Comparison of ENCODE assay signal across 20 cellular contexts in the genomic region with DNA sequence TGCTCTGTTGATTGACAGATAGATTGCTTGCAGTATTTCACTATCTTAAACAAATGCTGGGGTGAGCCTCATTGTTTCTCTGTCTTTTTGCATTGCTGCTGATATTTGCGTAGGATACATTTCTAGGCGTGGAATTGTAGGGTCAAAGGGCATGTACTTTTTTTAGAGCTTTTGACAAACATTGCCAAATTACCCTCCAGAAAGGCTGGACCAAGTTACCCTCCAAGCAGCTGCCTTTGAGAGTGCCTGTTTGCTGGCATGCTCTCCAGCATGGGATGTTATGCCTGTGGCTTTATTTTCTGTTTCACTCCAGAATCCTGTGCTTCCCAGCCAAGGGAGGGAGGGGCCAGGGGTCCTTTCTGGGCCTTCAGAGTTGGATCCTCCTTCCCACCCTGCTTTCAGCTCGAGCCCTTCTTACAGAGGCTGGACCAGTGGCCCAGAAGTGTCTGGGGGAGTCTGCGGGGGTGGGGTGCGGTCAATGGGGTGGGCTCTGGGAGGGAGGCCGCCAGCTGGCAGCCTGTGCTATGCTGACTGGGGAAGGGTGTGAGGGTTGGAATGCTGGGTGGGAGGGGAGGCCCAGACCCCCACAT.
"Had no signal": no experiment of that assay in that cellular context is flagged by ENCODE, and none has a peak within 500 bp of the region (broad histone marks: within the 10 kb centered on the region; RNA-seq: fewer than 3 reads in every experiment).

No MANE protein-coding gene starts in this region.

- H3K36me3 ChIP-seq: esophagus squamous epithelium, right atrium auricular region, upper lobe of left lung had no signal

- H3K4me3 Mint-ChIP-seq: activated B cell treated with CpG ODN at 0.5 μM for 24 hours; activated CD8-positive, alpha-beta T cell treated with anti-CD3 and anti-CD28 coated beads, Interleukin-2, amount 10 ng/mL, durations not matched to agents 7 days and 5 days; naive thymus-derived CD8-positive, alpha-beta T cell; T-helper 17 cell had no signal

- FAIRE-seq: small intestine had no signal

- H3K9me3 ChIP-seq: body of pancreas, esophagus squamous epithelium, right atrium auricular region, upper lobe of left lung had no signal

- H3K9me3 Mint-ChIP-seq: activated B cell treated with CpG ODN at 0.5 μM for 24 hours; activated naive CD4-positive, alpha-beta T cell treated with anti-CD3 and anti-CD28 coated beads, Interleukin-2, amount 50 U/mL, for 72 hours; naive thymus-derived CD8-positive, alpha-beta T cell had no signal

- H3K27me3 Mint-ChIP-seq: activated B cell treated with CpG ODN at 0.5 μM for 24 hours had no signal

- H3K36me3 Mint-ChIP-seq: activated naive CD4-positive, alpha-beta T cell treated with anti-CD3 and anti-CD28 coated beads, Interleukin-2, amount 50 U/mL, for 72 hours; naive thymus-derived CD8-positive, alpha-beta T cell had no signal

- H3K4me1 Mint-ChIP-seq: activated B cell treated with CpG ODN at 0.5 μM for 24 hours; naive thymus-derived CD8-positive, alpha-beta T cell had no signal

- H3K4me3 ChIP-seq: body of pancreas, esophagus squamous epithelium, right atrium auricular region, upper lobe of left lung had no signal

- H3K27ac Mint-ChIP-seq: activated B cell treated with CpG ODN at 0.5 μM for 24 hours; activated CD8-positive, alpha-beta T cell treated with anti-CD3 and anti-CD28 coated beads, Interleukin-2, amount 10 ng/mL, durations not matched to agents 7 days and 5 days; activated naive CD4-positive, alpha-beta T cell treated with anti-CD3 and anti-CD28 coated beads, Interleukin-2, amount 50 U/mL, for 72 hours; T-helper 17 cell had no signal

- DNase-seq: activated B cell treated with CpG ODN at 0.5 μM for 24 hours; activated CD4-positive, alpha-beta T cell treated with anti-CD3 and anti-CD28 coated beads for 48 hours; activated CD8-positive, alpha-beta memory T cell treated with anti-CD3 and anti-CD28 coated beads, Interleukin-2, amount 50 U/mL, for 4 hours; activated CD8-positive, alpha-beta T cell treated with anti-CD3 and anti-CD28 coated beads, Interleukin-2, amount 10 ng/mL, durations not matched to agents 7 days and 5 days; activated gamma-delta T cell; activated T-cell treated with anti-CD3 and anti-CD28 coated beads, Interleukin-2, amount 50 U/mL, for 48 hours; amniotic stem cell; body of pancreas; central memory CD4-positive, alpha-beta T cell; cortex of kidney; effector CD4-positive, alpha-beta T cell; esophagus squamous epithelium; foreskin fibroblast; naive thymus-derived CD8-positive, alpha-beta T cell; small intestine; stimulated activated naive CD8-positive, alpha-beta T cell treated with anti-CD3 and anti-CD28 coated beads, Interleukin-15, Interleukin-2, amounts not matched to agents 100 U/mL and 50 U/mL, for 24 hours; T-helper 17 cell; upper lobe of left lung had no signal

- ATAC-seq: activated CD8-positive, alpha-beta T cell treated with anti-CD3 and anti-CD28 coated beads, Interleukin-2, amount 10 ng/mL, durations not matched to agents 7 days and 5 days; activated naive CD4-positive, alpha-beta T cell treated with anti-CD3 and anti-CD28 coated beads, Interleukin-2, amount 50 U/mL, for 72 hours; body of pancreas; naive thymus-derived CD8-positive, alpha-beta T cell; stimulated activated naive CD8-positive, alpha-beta T cell treated with anti-CD3 and anti-CD28 coated beads, Interleukin-15, Interleukin-2, amounts not matched to agents 100 U/mL and 50 U/mL, for 24 hours; T-helper 17 cell had no signal
